Comparison of ENCODE assay signal across 8 cellular contexts in genomic region chr2:12717191-12717987, GRCh38.
DNase-seq lines count a peak whose midpoint lies in the region; ATAC-seq and TF ChIP-seq lines count a peak whose summit lies in the region.

No MANE protein-coding gene starts in this region.

- peaks cover 16% of the 10 kb centered on the region for H3K27me3 ChIP-seq in WERI-Rb-1 (ENCODE audit: insufficient read depth, low read depth, severe bottlenecking)

- peak overlapping the region; percentile 58 for H3K4me3 ChIP-seq in WERI-Rb-1 (ENCODE audit: low read depth, low read length)

- H3K27ac ChIP-seq in WERI-Rb-1: peak overlapping the region; percentile 44

- H3K36me3 ChIP-seq in WERI-Rb-1: no peaks in the 10 kb centered on the region

- DNase-seq in AG09319 (ENCODE audit: extremely low read depth, low read depth) (no peak), NCI-H1930 (lab: John Stamatoyannopoulos, UW) (peak; percentile 16 to 49), WERI-Rb-1 (peak; percentile 70), cerebellar cortex (ENCODE audit: low spot score) (peak; percentile 35), kidney glomerular epithelial cell (lab: John Stamatoyannopoulos, UW) (peak; percentile 28)
- DNase-seq in stimulated activated CD4-positive, alpha-beta T cell treated with anti-CD3 and anti-CD28 coated beads, Interleukin-4, amount 100 ng/mL, for 1 hour: peak; percentile 52

- H3K9me3 ChIP-seq in WERI-Rb-1 (ENCODE audit: severe bottlenecking): no peaks in the 10 kb centered on the region

- TF ChIP-seq CTCF in AG09319 (IDR thresholded peaks at IDR 0.05; ENCODE audit: low read depth, low read length) (peak; percentile 45), WERI-Rb-1 (IDR thresholded peaks at IDR 0.05; ENCODE audit: low read depth, low read length) (peak; percentile 42)

- ATAC-seq in GM21390 (IDR thresholded peaks at IDR 0.05; ENCODE audit: unreplicated experiment) (peak; percentile 35), GM18502 (IDR thresholded peaks at IDR 0.05; ENCODE audit: poor library complexity, unreplicated experiment) (no peak)
